11 cellular contexts compared by ENCODE assay signal in the genomic region with DNA sequence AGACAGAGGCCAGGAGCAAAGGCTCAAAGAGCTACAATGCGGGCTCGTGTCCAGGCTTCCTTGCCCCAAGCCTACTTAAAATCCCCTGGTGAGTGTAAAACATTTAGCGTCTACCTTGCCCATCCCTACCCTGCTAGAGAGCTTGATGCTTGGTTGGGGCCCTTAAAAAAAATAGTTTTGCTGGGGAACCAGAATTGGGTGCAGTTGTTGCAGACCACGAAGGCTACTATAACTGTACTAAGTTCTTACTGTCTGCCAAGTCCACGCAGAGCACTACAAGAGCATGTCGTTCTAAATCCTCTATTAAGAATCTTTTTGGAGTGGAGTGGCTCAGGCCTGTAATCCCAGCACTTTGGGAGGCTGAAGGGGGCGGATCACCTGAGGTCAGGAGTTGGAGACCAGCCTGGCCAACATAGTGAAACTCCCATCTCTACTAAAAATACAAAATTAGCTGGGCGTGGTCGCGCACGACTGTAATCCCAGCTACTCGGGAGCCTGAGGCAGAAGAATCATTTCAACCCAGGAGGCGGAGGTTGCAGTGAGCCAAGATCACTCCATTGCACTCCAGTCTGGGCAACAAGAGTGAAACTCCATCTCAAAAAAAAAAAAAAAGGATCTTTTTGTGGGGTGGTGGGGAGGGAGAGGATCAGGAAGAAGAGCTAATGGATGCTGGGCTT. TPM values are rescaled to one million over a fixed set of nuclear protein-coding genes. Genes with fewer than 3 reads are reported as not detected.
"Had no signal": no experiment of that assay in that cellular context is flagged by ENCODE, and none has a peak within 500 bp of the region (broad histone marks: within the 10 kb centered on the region; RNA-seq: fewer than 3 reads in every experiment).

No MANE protein-coding gene starts in this region.

RNA-seq across cellular contexts. Expression of a gene that starts 4.8 kb away (rescaled TPM):
- total RNA-seq: activated T-helper 17 cell treated with anti-CD3 and anti-CD28 coated beads, Interleukin-2, amount 50 U/mL, for 72 hours; cerebellum; epithelial cell of proximal tubule; heart right ventricle; mammary epithelial cell; natural killer cell; osteoblast; pulmonary artery endothelial cell; sigmoid colon; temporal lobe; urinary bladder had no signal
- polyA plus RNA-seq: mammary epithelial cell had no signal

RNA-seq across cellular contexts. Expression of a gene that starts 16.2 kb away (rescaled TPM):
- total RNA-seq: activated T-helper 17 cell treated with anti-CD3 and anti-CD28 coated beads, Interleukin-2, amount 50 U/mL, for 72 hours; natural killer cell; osteoblast had no signal
- polyA plus RNA-seq: heart right ventricle had no signal
